ENCODE assay signal across 20 cellular contexts in the genomic region with DNA sequence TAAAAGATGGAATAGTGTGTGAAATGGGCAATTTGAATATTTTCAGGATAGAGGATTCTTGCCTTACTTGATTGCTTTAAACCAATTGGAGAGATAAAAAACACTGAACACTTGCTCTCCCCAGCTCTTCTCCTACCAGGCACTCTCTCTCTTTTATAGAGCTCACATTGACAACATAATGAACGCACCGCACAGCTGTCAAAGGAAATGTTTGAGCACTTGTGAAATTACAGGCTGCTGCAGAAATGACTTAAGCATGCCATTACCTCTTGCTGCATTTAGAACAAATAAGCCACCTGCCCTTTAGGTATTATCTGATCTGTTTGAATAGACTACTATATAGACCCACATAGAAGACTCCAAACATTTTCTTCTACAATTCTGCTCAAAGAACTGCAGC.
A peak's percentile ranks its signal among the peaks of the same experiment; 100 is the strongest.
DNase-seq lines count a peak whose midpoint lies in the region; ATAC-seq and TF ChIP-seq lines count a peak whose summit lies in the region.
"Had no signal": no experiment of that assay in that cellular context is flagged by ENCODE, and none has a peak within 500 bp of the region (broad histone marks: within the 10 kb centered on the region; RNA-seq: fewer than 3 reads in every experiment).

No MANE protein-coding gene starts in this region.

- DNase-seq in NCI-H2107 treated with DMSO at 0.1 percent for 48 hours (lab: John Stamatoyannopoulos, UW; ENCODE audit: unreplicated experiment) (peak; percentile 70), NCI-H2107 (lab: John Stamatoyannopoulos, UW) (no peak), NCI-H2029 treated with DMSO at 0.1 percent for 48 hours (lab: John Stamatoyannopoulos, UW) (peak; percentile 63), NCI-H524 (lab: John Stamatoyannopoulos, UW) (peak; percentile 33 to 67), iPS-NIHi11 (ENCODE audit: low spot score) (no peak), coronary artery (ENCODE audit: low spot score) (no peak)
- DNase-seq: activated CD4-positive, alpha-beta T cell treated with anti-CD3 and anti-CD28 coated beads, Interleukin-2, amount 10 ng/mL, durations not matched to agents 7 days and 5 days; activated CD8-positive, alpha-beta memory T cell treated with anti-CD3 and anti-CD28 coated beads, Interleukin-2, amount 50 U/mL, for 4 hours; BE2C; NCI-H1048; spleen; stimulated activated CD4-positive, alpha-beta T cell treated with anti-CD3 and anti-CD28 coated beads, Interleukin-4, amount 100 ng/mL, for 1 hour; stimulated activated naive CD4-positive, alpha-beta T cell treated with Interleukin-2 at 50 U/mL for 16 hours; tibial artery had no signal

- ATAC-seq in HG03097 (IDR thresholded peaks at IDR 0.05; ENCODE audit: low FRiP score, unreplicated experiment): no peak
- no peak for ATAC-seq in GM18867 (IDR thresholded peaks at IDR 0.05; ENCODE audit: unreplicated experiment)
- ATAC-seq: A549, HepG2 had no signal

- TF ChIP-seq CTCF in coronary artery (IDR thresholded peaks at IDR 0.05): no peak

- H3K27ac ChIP-seq in coronary artery: no peak overlapping the region
- H3K27ac ChIP-seq: A549, epithelial cell of prostate, HL-60, spleen, tibial artery had no signal

- no peak overlapping the region for H3K4me3 ChIP-seq in coronary artery
- H3K4me3 ChIP-seq: A549, spleen, tibial artery had no signal

Comparison
In these comparisons a context has a peak if more than half of its experiments do, and no peak if none do; other contexts are left out.
1. DNase-seq: peak in NCI-H2107 treated with DMSO at 0.1 percent for 48 hours (single experiment), NCI-H2029 treated with DMSO at 0.1 percent for 48 hours (single experiment) and NCI-H524 (2 of 2); none in NCI-H2107 (single experiment), iPS-NIHi11 (single experiment) and coronary artery (single experiment).